8 cellular contexts compared by ENCODE assay signal in the genomic region with DNA sequence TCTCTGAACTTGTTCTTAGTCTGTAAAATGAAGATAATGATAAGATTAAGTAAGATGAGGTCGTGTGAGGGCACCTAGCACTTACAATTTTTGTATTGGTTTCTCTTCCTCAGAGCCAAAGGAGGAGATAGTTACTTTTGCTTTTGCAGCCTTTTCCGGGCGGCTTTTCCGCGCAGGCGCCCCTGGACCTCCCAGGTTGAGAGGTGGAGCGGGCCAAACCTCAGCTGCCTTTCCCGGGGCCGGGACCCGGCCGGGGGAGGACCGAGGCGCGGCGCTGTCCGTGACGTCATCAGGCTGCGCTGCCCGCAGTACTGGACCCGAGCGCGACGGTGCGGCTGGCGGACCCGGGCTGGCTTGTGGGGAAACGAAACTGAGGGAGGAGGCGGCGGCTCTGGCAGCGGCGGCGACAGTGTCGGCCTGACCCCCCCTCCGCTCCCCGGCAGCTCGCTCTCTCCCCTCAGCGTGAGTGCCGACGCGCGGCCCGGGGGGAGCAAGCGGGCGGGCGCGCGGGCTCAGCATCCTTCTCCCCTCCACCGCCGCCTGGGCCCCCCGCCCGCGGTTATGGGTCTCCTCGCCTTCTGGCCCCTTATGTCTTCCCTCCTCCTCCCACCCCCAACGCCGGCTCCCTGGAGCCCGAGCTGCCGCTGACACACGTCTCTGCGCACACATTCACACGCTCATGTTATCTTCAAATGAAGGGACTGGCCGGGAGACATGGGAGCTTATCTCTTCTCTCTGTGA. TPM values are rescaled to one million over a fixed set of nuclear protein-coding genes. Genes with fewer than 3 reads are reported as not detected.
DNase-seq lines count a peak whose midpoint lies in the region; ATAC-seq, FAIRE-seq and TF ChIP-seq lines count a peak whose summit lies in the region.

CMTR1 (plus strand) TSS at position 306 of the 741 bp plus-strand sequence. CDS start 2,409 bp downstream, outside the sequence.

- H3K27ac Mint-ChIP-seq in WTC11, result peak within 1 kb of the TSS; percentile 70

- TF ChIP-seq CTCF in WTC11 (IDR thresholded peaks at IDR 0.05) (no peak), bronchial epithelial cell (IDR thresholded peaks at IDR 0.05; ENCODE audit: insufficient read depth, low read length, severe bottlenecking) (no peak), smooth muscle cell (IDR thresholded peaks at IDR 0.05; ENCODE audit: borderline replicate concordance, insufficient read depth, poor library complexity, severe bottlenecking) (no peak)

- peaks cover 6% of the 10 kb centered on the region for H3K36me3 Mint-ChIP-seq in WTC11

- H3K9me3 Mint-ChIP-seq in WTC11, result no peaks in the 10 kb centered on the region

- DNase-seq in AG08395 (ENCODE audit: low spot score) (peak; percentile 99), NCI-H2227 (lab: John Stamatoyannopoulos, UW; ENCODE audit: unreplicated experiment) (peak; percentile 93), WTC11 (ENCODE audit: low spot score) (peak; percentile 96), bronchial epithelial cell (ENCODE audit: low read depth) (peak; percentile 74), iPS-NIHi11 (ENCODE audit: low spot score) (peak; percentile 100), smooth muscle cell (lab: John Stamatoyannopoulos, UW; ENCODE audit: unreplicated experiment) (peak; percentile 84)

- peaks cover 15% of the 10 kb centered on the region for H3K79me2 ChIP-seq in smooth muscle cell (ENCODE audit: low read depth)

- peak within 1 kb of the TSS; percentile 94 for H2AFZ ChIP-seq in smooth muscle cell (ENCODE audit: low read depth)

- no peaks in the 10 kb centered on the region for H3K9me3 ChIP-seq in smooth muscle cell (replicated peaks; ENCODE audit: low read depth)

- peak; percentile 84 for ATAC-seq in GM18909 (IDR thresholded peaks at IDR 0.05; ENCODE audit: poor library complexity, unreplicated experiment)
- peak; percentile 88 for ATAC-seq in HG03159 (IDR thresholded peaks at IDR 0.05; ENCODE audit: unreplicated experiment)
- peak; percentile 98 for ATAC-seq in WTC11

- H3K4me3 Mint-ChIP-seq in WTC11, result peak within 1 kb of the TSS; percentile 71

- H3K4me1 ChIP-seq in smooth muscle cell (ENCODE audit: low read depth), result no peaks in the 10 kb centered on the region

- H3K27ac ChIP-seq in smooth muscle cell (ENCODE audit: low read depth), result peak within 1 kb of the TSS; percentile 63

- H4K20me1 ChIP-seq in smooth muscle cell (ENCODE audit: low read depth), result no peaks in the 10 kb centered on the region

- FAIRE-seq in bronchial epithelial cell (lab: Jason Lieb, UNC), result no peak

- H3K4me2 ChIP-seq in smooth muscle cell, result peak within 1 kb of the TSS; percentile 95

- CTCF ChIA-PET in WTC11 (lab: Charles Lee), result interaction anchor here (0.8 to 1.8 kb wide), 2 partner anchors 83 to 215 kb away, joined by 3 to 7 read pairs; no protein-coding TSS in a partner anchor

- no peaks in the 10 kb centered on the region for H3K27me3 ChIP-seq in bronchial epithelial cell (ENCODE audit: control insufficient read depth, insufficient read depth, low read length)
- H3K27me3 ChIP-seq in smooth muscle cell (ENCODE audit: low read depth), result no peaks in the 10 kb centered on the region

- H3K4me1 Mint-ChIP-seq in WTC11, result peaks cover 17% of the 10 kb centered on the region

- WGBS in smooth muscle cell (ENCODE audit: low lambda C conversion rate), result 1% methylated on average over 52 of the region's 61 CpGs

- no peaks in the 10 kb centered on the region for H3F3A ChIP-seq in smooth muscle cell (ENCODE audit: low read depth)

- POLR2A ChIA-PET in WTC11 (lab: Charles Lee), result interaction anchor here (0.6 to 1.5 kb wide), 4 partner anchors 10 to 108 kb away, joined by 3 to 5 read pairs (median 3); no protein-coding TSS in a partner anchor

- H3K27me3 Mint-ChIP-seq in WTC11 (ENCODE audit: low read depth), result no peaks in the 10 kb centered on the region; the same call in 1 of the 2 replicates

- H3K4me3 ChIP-seq in bronchial epithelial cell (ENCODE audit: low read depth, low read length) (peak within 1 kb of the TSS; percentile 86), smooth muscle cell (peak within 1 kb of the TSS; percentile 83)

- H3K9ac ChIP-seq in smooth muscle cell (ENCODE audit: low read depth), result peak within 1 kb of the TSS; percentile 87

- H3K36me3 ChIP-seq in bronchial epithelial cell (ENCODE audit: control insufficient read depth, insufficient read depth, low read length), result peaks cover 5% of the 10 kb centered on the region
- no peaks in the 10 kb centered on the region for H3K36me3 ChIP-seq in smooth muscle cell (ENCODE audit: low read depth)

TF ChIP-seq in WTC11, 78 proteins besides CTCF, POLR2A, EP300 and RAD21 (continues in another document):
- TF ChIP-seq, protein P1, sequence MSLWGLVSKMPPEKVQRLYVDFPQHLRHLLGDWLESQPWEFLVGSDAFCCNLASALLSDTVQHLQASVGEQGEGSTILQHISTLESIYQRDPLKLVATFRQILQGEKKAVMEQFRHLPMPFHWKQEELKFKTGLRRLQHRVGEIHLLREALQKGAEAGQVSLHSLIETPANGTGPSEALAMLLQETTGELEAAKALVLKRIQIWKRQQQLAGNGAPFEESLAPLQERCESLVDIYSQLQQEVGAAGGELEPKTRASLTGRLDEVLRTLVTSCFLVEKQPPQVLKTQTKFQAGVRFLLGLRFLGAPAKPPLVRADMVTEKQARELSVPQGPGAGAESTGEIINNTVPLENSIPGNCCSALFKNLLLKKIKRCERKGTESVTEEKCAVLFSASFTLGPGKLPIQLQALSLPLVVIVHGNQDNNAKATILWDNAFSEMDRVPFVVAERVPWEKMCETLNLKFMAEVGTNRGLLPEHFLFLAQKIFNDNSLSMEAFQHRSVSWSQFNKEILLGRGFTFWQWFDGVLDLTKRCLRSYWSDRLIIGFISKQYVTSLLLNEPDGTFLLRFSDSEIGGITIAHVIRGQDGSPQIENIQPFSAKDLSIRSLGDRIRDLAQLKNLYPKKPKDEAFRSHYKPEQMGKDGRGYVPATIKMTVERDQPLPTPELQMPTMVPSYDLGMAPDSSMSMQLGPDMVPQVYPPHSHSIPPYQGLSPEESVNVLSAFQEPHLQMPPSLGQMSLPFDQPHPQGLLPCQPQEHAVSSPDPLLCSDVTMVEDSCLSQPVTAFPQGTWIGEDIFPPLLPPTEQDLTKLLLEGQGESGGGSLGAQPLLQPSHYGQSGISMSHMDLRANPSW (CRISPR knock-in tag; conservative IDR thresholded peaks at IDR 0.05; ENCODE audit: low read depth), result no peak
- TF ChIP-seq ZNF138 (CRISPR knock-in tag; conservative IDR thresholded peaks at IDR 0.05) (no peak), ZNF423 (CRISPR knock-in tag; IDR thresholded peaks at IDR 0.05) (no peak), NR2C2 (CRISPR knock-in tag; IDR thresholded peaks at IDR 0.05) (no peak), PRRX2 (CRISPR knock-in tag; IDR thresholded peaks at IDR 0.05) (no peak), NR3C1 (CRISPR knock-in tag; conservative IDR thresholded peaks at IDR 0.05; ENCODE audit: low read depth) (no peak), ZNF263 (CRISPR knock-in tag; IDR thresholded peaks at IDR 0.05; ENCODE audit: low read depth) (no peak), OVOL2 (CRISPR knock-in tag; IDR thresholded peaks at IDR 0.05; ENCODE audit: borderline replicate concordance) (no peak), ZNF317 (CRISPR knock-in tag; IDR thresholded peaks at IDR 0.05; ENCODE audit: borderline replicate concordance, low read depth) (no peak), ZNF396 (CRISPR knock-in tag; IDR thresholded peaks at IDR 0.05; ENCODE audit: borderline replicate concordance) (no peak)
- TF ChIP-seq, protein P2, sequence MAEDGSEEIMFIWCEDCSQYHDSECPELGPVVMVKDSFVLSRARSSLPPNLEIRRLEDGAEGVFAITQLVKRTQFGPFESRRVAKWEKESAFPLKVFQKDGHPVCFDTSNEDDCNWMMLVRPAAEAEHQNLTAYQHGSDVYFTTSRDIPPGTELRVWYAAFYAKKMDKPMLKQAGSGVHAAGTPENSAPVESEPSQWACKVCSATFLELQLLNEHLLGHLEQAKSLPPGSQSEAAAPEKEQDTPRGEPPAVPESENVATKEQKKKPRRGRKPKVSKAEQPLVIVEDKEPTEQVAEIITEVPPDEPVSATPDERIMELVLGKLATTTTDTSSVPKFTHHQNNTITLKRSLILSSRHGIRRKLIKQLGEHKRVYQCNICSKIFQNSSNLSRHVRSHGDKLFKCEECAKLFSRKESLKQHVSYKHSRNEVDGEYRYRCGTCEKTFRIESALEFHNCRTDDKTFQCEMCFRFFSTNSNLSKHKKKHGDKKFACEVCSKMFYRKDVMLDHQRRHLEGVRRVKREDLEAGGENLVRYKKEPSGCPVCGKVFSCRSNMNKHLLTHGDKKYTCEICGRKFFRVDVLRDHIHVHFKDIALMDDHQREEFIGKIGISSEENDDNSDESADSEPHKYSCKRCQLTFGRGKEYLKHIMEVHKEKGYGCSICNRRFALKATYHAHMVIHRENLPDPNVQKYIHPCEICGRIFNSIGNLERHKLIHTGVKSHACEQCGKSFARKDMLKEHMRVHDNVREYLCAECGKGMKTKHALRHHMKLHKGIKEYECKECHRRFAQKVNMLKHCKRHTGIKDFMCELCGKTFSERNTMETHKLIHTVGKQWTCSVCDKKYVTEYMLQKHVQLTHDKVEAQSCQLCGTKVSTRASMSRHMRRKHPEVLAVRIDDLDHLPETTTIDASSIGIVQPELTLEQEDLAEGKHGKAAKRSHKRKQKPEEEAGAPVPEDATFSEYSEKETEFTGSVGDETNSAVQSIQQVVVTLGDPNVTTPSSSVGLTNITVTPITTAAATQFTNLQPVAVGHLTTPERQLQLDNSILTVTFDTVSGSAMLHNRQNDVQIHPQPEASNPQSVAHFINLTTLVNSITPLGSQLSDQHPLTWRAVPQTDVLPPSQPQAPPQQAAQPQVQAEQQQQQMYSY (CRISPR knock-in tag; IDR thresholded peaks at IDR 0.05), result no peak

RNA-seq across cellular contexts. Expression of gene CMTR1, which starts in this region (rescaled TPM):
- total RNA-seq in WTC11 (2021) (33.3 to 38.6 TPM (median 35.8 TPM) in 3 replicates), bronchial epithelial cell (15.8 and 22.1 TPM in 2 replicates), smooth muscle cell (20.0 and 21.1 TPM in 2 replicates)
- 16.2 and 19.3 TPM in 2 replicates for polyA plus RNA-seq in smooth muscle cell

Comparison
In these comparisons a context has a peak if more than half of its experiments do, and no peak if none do; other contexts are left out.
1. Peak in every context shown above with its lines: DNase-seq, ATAC-seq, H3K4me3 ChIP-seq and H3K27ac ChIP-seq.